Comparison of ENCODE assay signal across 1 cellular context in genomic region chr10:17563452-17563851, GRCh38.
A peak's percentile ranks its signal among the peaks of the same experiment; 100 is the strongest.
TF ChIP-seq lines count a peak whose summit lies in the region.

No MANE protein-coding gene starts in this region.

TF ChIP-seq in K562, 482 proteins besides CTCF, POLR2A, EP300 and RAD21 (continued from another document and continues in another):
- no peak for TF ChIP-seq ZNF518B (CRISPR knock-in tag; IDR thresholded peaks at IDR 0.05)
- no peak for TF ChIP-seq KHSRP (IDR thresholded peaks at IDR 0.05)
- no peak for TF ChIP-seq ZNF511 (CRISPR knock-in tag; IDR thresholded peaks at IDR 0.05)
- TF ChIP-seq ZNF3 (CRISPR knock-in tag; IDR thresholded peaks at IDR 0.05): no peak
- TF ChIP-seq MECOM (CRISPR knock-in tag; IDR thresholded peaks at IDR 0.05): peak; percentile 85
- TF ChIP-seq ZNF197 (CRISPR knock-in tag; IDR thresholded peaks at IDR 0.05; ENCODE audit: low read depth): no peak
- no peak for TF ChIP-seq HEY1 (CRISPR knock-in tag; IDR thresholded peaks at IDR 0.05; ENCODE audit: borderline replicate concordance)
- no peak for TF ChIP-seq U2AF1 (optimal IDR thresholded peaks at IDR 0.05; ENCODE audit: low read depth, low read length)
- TF ChIP-seq, protein P1, sequence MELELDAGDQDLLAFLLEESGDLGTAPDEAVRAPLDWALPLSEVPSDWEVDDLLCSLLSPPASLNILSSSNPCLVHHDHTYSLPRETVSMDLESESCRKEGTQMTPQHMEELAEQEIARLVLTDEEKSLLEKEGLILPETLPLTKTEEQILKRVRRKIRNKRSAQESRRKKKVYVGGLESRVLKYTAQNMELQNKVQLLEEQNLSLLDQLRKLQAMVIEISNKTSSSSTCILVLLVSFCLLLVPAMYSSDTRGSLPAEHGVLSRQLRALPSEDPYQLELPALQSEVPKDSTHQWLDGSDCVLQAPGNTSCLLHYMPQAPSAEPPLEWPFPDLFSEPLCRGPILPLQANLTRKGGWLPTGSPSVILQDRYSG (tag; conservative IDR thresholded peaks at IDR 0.05; ENCODE audit: low read depth): peak; percentile 92
- no peak for TF ChIP-seq PHB2 (IDR thresholded peaks at IDR 0.05; ENCODE audit: low read depth)
- TF ChIP-seq ZNF436 (CRISPR knock-in tag; IDR thresholded peaks at IDR 0.05): no peak
- no peak for TF ChIP-seq ZFP1 (CRISPR knock-in tag; IDR thresholded peaks at IDR 0.05)
- TF ChIP-seq NFXL1 (CRISPR knock-in tag; IDR thresholded peaks at IDR 0.05): no peak
- no peak for TF ChIP-seq E2F5 (CRISPR knock-in tag; IDR thresholded peaks at IDR 0.05)
- TF ChIP-seq MXI1 (IDR thresholded peaks at IDR 0.05; ENCODE audit: low read depth, low read length): no peak
- TF ChIP-seq, protein P2, sequence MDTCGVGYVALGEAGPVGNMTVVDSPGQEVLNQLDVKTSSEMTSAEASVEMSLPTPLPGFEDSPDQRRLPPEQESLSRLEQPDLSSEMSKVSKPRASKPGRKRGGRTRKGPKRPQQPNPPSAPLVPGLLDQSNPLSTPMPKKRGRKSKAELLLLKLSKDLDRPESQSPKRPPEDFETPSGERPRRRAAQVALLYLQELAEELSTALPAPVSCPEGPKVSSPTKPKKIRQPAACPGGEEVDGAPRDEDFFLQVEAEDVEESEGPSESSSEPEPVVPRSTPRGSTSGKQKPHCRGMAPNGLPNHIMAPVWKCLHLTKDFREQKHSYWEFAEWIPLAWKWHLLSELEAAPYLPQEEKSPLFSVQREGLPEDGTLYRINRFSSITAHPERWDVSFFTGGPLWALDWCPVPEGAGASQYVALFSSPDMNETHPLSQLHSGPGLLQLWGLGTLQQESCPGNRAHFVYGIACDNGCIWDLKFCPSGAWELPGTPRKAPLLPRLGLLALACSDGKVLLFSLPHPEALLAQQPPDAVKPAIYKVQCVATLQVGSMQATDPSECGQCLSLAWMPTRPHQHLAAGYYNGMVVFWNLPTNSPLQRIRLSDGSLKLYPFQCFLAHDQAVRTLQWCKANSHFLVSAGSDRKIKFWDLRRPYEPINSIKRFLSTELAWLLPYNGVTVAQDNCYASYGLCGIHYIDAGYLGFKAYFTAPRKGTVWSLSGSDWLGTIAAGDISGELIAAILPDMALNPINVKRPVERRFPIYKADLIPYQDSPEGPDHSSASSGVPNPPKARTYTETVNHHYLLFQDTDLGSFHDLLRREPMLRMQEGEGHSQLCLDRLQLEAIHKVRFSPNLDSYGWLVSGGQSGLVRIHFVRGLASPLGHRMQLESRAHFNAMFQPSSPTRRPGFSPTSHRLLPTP (IDR thresholded peaks at IDR 0.05; ENCODE audit: borderline replicate concordance, extremely low read depth, insufficient read length): no peak
- TF ChIP-seq ZNF282 (CRISPR knock-in tag; IDR thresholded peaks at IDR 0.05): no peak
- TF ChIP-seq, protein P3, sequence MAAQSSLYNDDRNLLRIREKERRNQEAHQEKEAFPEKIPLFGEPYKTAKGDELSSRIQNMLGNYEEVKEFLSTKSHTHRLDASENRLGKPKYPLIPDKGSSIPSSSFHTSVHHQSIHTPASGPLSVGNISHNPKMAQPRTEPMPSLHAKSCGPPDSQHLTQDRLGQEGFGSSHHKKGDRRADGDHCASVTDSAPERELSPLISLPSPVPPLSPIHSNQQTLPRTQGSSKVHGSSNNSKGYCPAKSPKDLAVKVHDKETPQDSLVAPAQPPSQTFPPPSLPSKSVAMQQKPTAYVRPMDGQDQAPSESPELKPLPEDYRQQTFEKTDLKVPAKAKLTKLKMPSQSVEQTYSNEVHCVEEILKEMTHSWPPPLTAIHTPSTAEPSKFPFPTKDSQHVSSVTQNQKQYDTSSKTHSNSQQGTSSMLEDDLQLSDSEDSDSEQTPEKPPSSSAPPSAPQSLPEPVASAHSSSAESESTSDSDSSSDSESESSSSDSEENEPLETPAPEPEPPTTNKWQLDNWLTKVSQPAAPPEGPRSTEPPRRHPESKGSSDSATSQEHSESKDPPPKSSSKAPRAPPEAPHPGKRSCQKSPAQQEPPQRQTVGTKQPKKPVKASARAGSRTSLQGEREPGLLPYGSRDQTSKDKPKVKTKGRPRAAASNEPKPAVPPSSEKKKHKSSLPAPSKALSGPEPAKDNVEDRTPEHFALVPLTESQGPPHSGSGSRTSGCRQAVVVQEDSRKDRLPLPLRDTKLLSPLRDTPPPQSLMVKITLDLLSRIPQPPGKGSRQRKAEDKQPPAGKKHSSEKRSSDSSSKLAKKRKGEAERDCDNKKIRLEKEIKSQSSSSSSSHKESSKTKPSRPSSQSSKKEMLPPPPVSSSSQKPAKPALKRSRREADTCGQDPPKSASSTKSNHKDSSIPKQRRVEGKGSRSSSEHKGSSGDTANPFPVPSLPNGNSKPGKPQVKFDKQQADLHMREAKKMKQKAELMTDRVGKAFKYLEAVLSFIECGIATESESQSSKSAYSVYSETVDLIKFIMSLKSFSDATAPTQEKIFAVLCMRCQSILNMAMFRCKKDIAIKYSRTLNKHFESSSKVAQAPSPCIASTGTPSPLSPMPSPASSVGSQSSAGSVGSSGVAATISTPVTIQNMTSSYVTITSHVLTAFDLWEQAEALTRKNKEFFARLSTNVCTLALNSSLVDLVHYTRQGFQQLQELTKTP (IDR thresholded peaks at IDR 0.05; ENCODE audit: low read depth in 1 of 2, partially characterized antibody in 2 of 2): no peak
- no peak for TF ChIP-seq SIX5 (IDR thresholded peaks at IDR 0.05; ENCODE audit: borderline replicate concordance in 1 of 2, insufficient read depth in 1 of 2, low read depth in 1 of 2, low read length in 2 of 2)
- TF ChIP-seq ZNF311 (CRISPR knock-in tag; IDR thresholded peaks at IDR 0.05): peak; percentile 44; the same call in 1 of the 2 replicates
- TF ChIP-seq FOXM1 (IDR thresholded peaks at IDR 0.05; ENCODE audit: low read depth): no peak
- TF ChIP-seq FOXM1 (CRISPR knock-in tag; IDR thresholded peaks at IDR 0.05; ENCODE audit: low read depth): no peak
- no peak for TF ChIP-seq KLF10 (CRISPR knock-in tag; IDR thresholded peaks at IDR 0.05)
- TF ChIP-seq KLF13 (tag; IDR thresholded peaks at IDR 0.05; ENCODE audit: borderline replicate concordance, low read depth): peak; percentile 68; the same call in 1 of the 2 replicates
- TF ChIP-seq JUNB (CRISPR knock-in tag; conservative IDR thresholded peaks at IDR 0.05): no peak
- no peak for TF ChIP-seq ZNF354B (CRISPR knock-in tag; IDR thresholded peaks at IDR 0.05)
- TF ChIP-seq, protein P4, sequence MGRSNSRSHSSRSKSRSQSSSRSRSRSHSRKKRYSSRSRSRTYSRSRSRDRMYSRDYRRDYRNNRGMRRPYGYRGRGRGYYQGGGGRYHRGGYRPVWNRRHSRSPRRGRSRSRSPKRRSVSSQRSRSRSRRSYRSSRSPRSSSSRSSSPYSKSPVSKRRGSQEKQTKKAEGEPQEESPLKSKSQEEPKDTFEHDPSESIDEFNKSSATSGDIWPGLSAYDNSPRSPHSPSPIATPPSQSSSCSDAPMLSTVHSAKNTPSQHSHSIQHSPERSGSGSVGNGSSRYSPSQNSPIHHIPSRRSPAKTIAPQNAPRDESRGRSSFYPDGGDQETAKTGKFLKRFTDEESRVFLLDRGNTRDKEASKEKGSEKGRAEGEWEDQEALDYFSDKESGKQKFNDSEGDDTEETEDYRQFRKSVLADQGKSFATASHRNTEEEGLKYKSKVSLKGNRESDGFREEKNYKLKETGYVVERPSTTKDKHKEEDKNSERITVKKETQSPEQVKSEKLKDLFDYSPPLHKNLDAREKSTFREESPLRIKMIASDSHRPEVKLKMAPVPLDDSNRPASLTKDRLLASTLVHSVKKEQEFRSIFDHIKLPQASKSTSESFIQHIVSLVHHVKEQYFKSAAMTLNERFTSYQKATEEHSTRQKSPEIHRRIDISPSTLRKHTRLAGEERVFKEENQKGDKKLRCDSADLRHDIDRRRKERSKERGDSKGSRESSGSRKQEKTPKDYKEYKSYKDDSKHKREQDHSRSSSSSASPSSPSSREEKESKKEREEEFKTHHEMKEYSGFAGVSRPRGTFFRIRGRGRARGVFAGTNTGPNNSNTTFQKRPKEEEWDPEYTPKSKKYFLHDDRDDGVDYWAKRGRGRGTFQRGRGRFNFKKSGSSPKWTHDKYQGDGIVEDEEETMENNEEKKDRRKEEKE (IDR thresholded peaks at IDR 0.05; ENCODE audit: borderline replicate concordance in 1 of 2, control insufficient read depth in 1 of 2, low read depth in 2 of 2, low read length in 1 of 2): no peak
- TF ChIP-seq GTF2B (IDR thresholded peaks at IDR 0.05; ENCODE audit: extremely low read depth, insufficient read length): no peak
- peak; percentile 99 for TF ChIP-seq ZNF592 (IDR thresholded peaks at IDR 0.05)
- no peak for TF ChIP-seq TRIM24 (IDR thresholded peaks at IDR 0.05)
